ENCODE assay signal across 24 cellular contexts in genomic region chr3:139689122-139689521, GRCh38. TPM values are rescaled to one million over a fixed set of nuclear protein-coding genes. Genes with fewer than 3 reads are reported as not detected.
DNase-seq lines count a peak whose midpoint lies in the region; ATAC-seq and TF ChIP-seq lines count a peak whose summit lies in the region.
"Had no signal": no experiment of that assay in that cellular context is flagged by ENCODE, and none has a peak within 500 bp of the region (broad histone marks: within the 10 kb centered on the region; RNA-seq: fewer than 3 reads in every experiment).

No MANE protein-coding gene starts in this region.

- CTCF ChIA-PET in activated CD8-positive, alpha-beta T cell treated with anti-CD3 and anti-CD28 coated beads for 36 hours (lab: Charles Lee): no interaction called here

- H2BK15ac ChIP-seq in neuronal stem cell (ENCODE audit: low read length): no peak overlapping the region

- H3K27me3 ChIP-seq in neuronal stem cell (ENCODE audit: control insufficient read depth in 3 of 3, insufficient read depth in 3 of 3, low read depth in 1 of 3, low read length in 3 of 3): peaks cover 0 to 27% (median 8%) of the 10 kb centered on the region in 3 experiments

- H3K4ac ChIP-seq in neuronal stem cell (ENCODE audit: low read length): no peak overlapping the region

- DNase-seq in NCI-H1417 (lab: John Stamatoyannopoulos, UW): peak; percentile 34 to 83 (median 79)
- no peak for DNase-seq in NCI-H1417 treated with DMSO at 0.1 percent for 48 hours (lab: John Stamatoyannopoulos, UW)
- peak; percentile 15 to 34 for DNase-seq in NCI-H1930 (lab: John Stamatoyannopoulos, UW)
- DNase-seq in SK-N-DZ (ENCODE audit: low spot score): peak; percentile 20
- DNase-seq in neuronal stem cell (ENCODE audit: low spot score): peak; percentile 93
- DNase-seq in activated CD8-positive, alpha-beta T cell treated with anti-CD3 and anti-CD28 coated beads for 36 hours: no peak
- no peak for DNase-seq in medulla oblongata (ENCODE audit: extremely low spot score)
- DNase-seq in T-helper 1 cell: no peak
- DNase-seq: activated CD4-positive, alpha-beta memory T cell treated with anti-CD3 and anti-CD28 coated beads for 36 hours; activated naive CD4-positive, alpha-beta T cell treated with anti-CD3 and anti-CD28 coated beads for 36 hours; anterior cingulate cortex; Caco-2; caudate nucleus; effector CD8-positive, alpha-beta T cell; HCEC 1CT; left cardiac atrium; NCI-H510A; OCI-M1; SHP77; substantia nigra; T-cell had no signal

- H3K4me3 Mint-ChIP-seq in activated CD8-positive, alpha-beta T cell treated with anti-CD3 and anti-CD28 coated beads for 36 hours: no peak overlapping the region
- H3K4me3 Mint-ChIP-seq: activated CD4-positive, alpha-beta memory T cell treated with anti-CD3 and anti-CD28 coated beads for 36 hours; activated naive CD4-positive, alpha-beta T cell treated with anti-CD3 and anti-CD28 coated beads for 36 hours; B cell; T-cell had no signal

- no peak overlapping the region for H4K91ac ChIP-seq in neuronal stem cell (ENCODE audit: low read depth, low read length, poor library complexity)

- H3K36me3 ChIP-seq in neuronal stem cell (replicated peaks in 1 of 2; ENCODE audit: control insufficient read depth in 2 of 2, insufficient read depth in 2 of 2, low read length in 2 of 2): no peaks in the 10 kb centered on the region

- no peak overlapping the region for H4K8ac ChIP-seq in neuronal stem cell (ENCODE audit: low read depth, low read length)

- H3K9me3 Mint-ChIP-seq in activated CD8-positive, alpha-beta T cell treated with anti-CD3 and anti-CD28 coated beads for 36 hours: no peaks in the 10 kb centered on the region
- H3K9me3 Mint-ChIP-seq: activated CD4-positive, alpha-beta memory T cell treated with anti-CD3 and anti-CD28 coated beads for 36 hours; activated naive CD4-positive, alpha-beta T cell treated with anti-CD3 and anti-CD28 coated beads for 36 hours; T-cell had no signal

- no peak overlapping the region for H3K23ac ChIP-seq in neuronal stem cell (ENCODE audit: low read depth, low read length, poor library complexity)

- H3K27ac Mint-ChIP-seq in activated CD8-positive, alpha-beta T cell treated with anti-CD3 and anti-CD28 coated beads for 36 hours: no peak overlapping the region
- H3K27ac Mint-ChIP-seq: activated CD4-positive, alpha-beta memory T cell treated with anti-CD3 and anti-CD28 coated beads for 36 hours; activated naive CD4-positive, alpha-beta T cell treated with anti-CD3 and anti-CD28 coated beads for 36 hours; B cell; T-cell had no signal

- POLR2A ChIA-PET in activated CD8-positive, alpha-beta T cell treated with anti-CD3 and anti-CD28 coated beads for 36 hours (lab: Charles Lee): no interaction called here

- H3K4me3 ChIP-seq in neuronal stem cell (ENCODE audit: low read length in 2 of 2): no peak overlapping the region

- no peaks in the 10 kb centered on the region for H3K36me3 Mint-ChIP-seq in activated CD8-positive, alpha-beta T cell treated with anti-CD3 and anti-CD28 coated beads for 36 hours (ENCODE audit: low read depth)
- H3K36me3 Mint-ChIP-seq: activated CD4-positive, alpha-beta memory T cell treated with anti-CD3 and anti-CD28 coated beads for 36 hours; T-cell had no signal

- no peaks in the 10 kb centered on the region for H3K9me3 ChIP-seq in neuronal stem cell (replicated peaks in 1 of 2; ENCODE audit: control insufficient read depth in 2 of 2, insufficient read depth in 1 of 2, low read depth in 1 of 2, low read length in 2 of 2)
- H3K9me3 ChIP-seq: Caco-2 had no signal

- peak overlapping the region; percentile 44 for H3K4me2 ChIP-seq in neuronal stem cell (ENCODE audit: insufficient read depth, low read length, poor library complexity, severe bottlenecking)

- no peak overlapping the region for H3K9ac ChIP-seq in neuronal stem cell (ENCODE audit: low read depth, low read length, poor library complexity)

- no peaks in the 10 kb centered on the region for H3K4me1 Mint-ChIP-seq in activated CD8-positive, alpha-beta T cell treated with anti-CD3 and anti-CD28 coated beads for 36 hours (ENCODE audit: low read depth)
- H3K4me1 Mint-ChIP-seq: B cell, T-cell had no signal

- H2BK5ac ChIP-seq in neuronal stem cell (ENCODE audit: low read length): no peak overlapping the region

- H3K18ac ChIP-seq in neuronal stem cell (ENCODE audit: low read length): peak overlapping the region; percentile 11

- H2BK12ac ChIP-seq in neuronal stem cell (ENCODE audit: low read length): no peak overlapping the region

- intact Hi-C loops in activated CD8-positive, alpha-beta T cell treated with anti-CD3 and anti-CD28 coated beads for 36 hours (cut with micrococcal nuclease): no loop called here

- WGBS in neuronal stem cell (ENCODE audit: extremely low coverage in 2 of 2, insufficient read length in 2 of 2, insufficient replicate concordance in 1 of 2), 2 donors: no CpG with 5 or more reads among the region's 4 CpGs

- peak overlapping the region; percentile 77 for H3K14ac ChIP-seq in neuronal stem cell (ENCODE audit: low read length)

- H3K27me3 Mint-ChIP-seq in activated CD8-positive, alpha-beta T cell treated with anti-CD3 and anti-CD28 coated beads for 36 hours: peaks cover 7% of the 10 kb centered on the region

- peak overlapping the region; percentile 8 for H2AFZ ChIP-seq in neuronal stem cell (ENCODE audit: low read length)

- H3K4me1 ChIP-seq in neuronal stem cell (ENCODE audit: control insufficient read depth in 2 of 2, insufficient read depth in 1 of 2, low read depth in 1 of 2, low read length in 2 of 2): peaks cover 5 to 10% of the 10 kb centered on the region in 2 donors

- no peak overlapping the region for H3K27ac ChIP-seq in neuronal stem cell (replicated peaks; ENCODE audit: low read length)
- H3K27ac ChIP-seq: VCaP had no signal

- no peak overlapping the region for H2AK5ac ChIP-seq in neuronal stem cell (ENCODE audit: low read depth, low read length)

- H3K79me1 ChIP-seq in neuronal stem cell (ENCODE audit: low read depth, low read length): no peaks in the 10 kb centered on the region

- no peak for ATAC-seq in activated CD8-positive, alpha-beta T cell treated with anti-CD3 and anti-CD28 coated beads for 36 hours
- ATAC-seq: left cardiac atrium, T-cell had no signal

- H2BK120ac ChIP-seq in neuronal stem cell (ENCODE audit: low read depth, low read length): no peak overlapping the region

- TF ChIP-seq CTCF in activated CD8-positive, alpha-beta T cell treated with anti-CD3 and anti-CD28 coated beads for 36 hours (IDR thresholded peaks at IDR 0.05): no peak

RNA-seq across cellular contexts. Expression of gene NMNAT3, which starts 11.3 kb away (rescaled TPM):
- not detected in 2 replicates for polyA plus RNA-seq in SK-N-DZ (2014; cell fraction: cytosol; rRNA removed)
- not detected in 2 replicates for polyA plus RNA-seq in SK-N-DZ (2014; cell fraction: nucleus; rRNA removed)
- 0.20 TPM for polyA plus RNA-seq in neuronal stem cell (2013, experiment 1 of 2)
- polyA plus RNA-seq in neuronal stem cell (2013, experiment 2 of 2): 0.24 TPM
- total RNA-seq in activated CD8-positive, alpha-beta T cell treated with anti-CD3 and anti-CD28 coated beads for 36 hours: 1 to 10 TPM; 4.3 to 4.5 TPM
- total RNA-seq: A172 had no signal

Comparison
In these comparisons a context has a peak if more than half of its experiments do, and no peak if none do; other contexts are left out.
1. DNase-seq: peak in NCI-H1417 (3 of 3), NCI-H1930 (2 of 2), SK-N-DZ (single experiment) and neuronal stem cell (single experiment); none in NCI-H1417 treated with DMSO at 0.1 percent for 48 hours (single experiment), activated CD8-positive, alpha-beta T cell treated with anti-CD3 and anti-CD28 coated beads for 36 hours (single experiment), medulla oblongata (single experiment) and T-helper 1 cell (0 of 5).